In genomic region chr1:21647431-21648373, GRCh38 we compare ENCODE assay signal across 8 cellular contexts. TPM values are rescaled to one million over a fixed set of nuclear protein-coding genes. Genes with fewer than 3 reads are reported as not detected.
DNase-seq lines count a peak whose midpoint lies in the region; ATAC-seq, FAIRE-seq and TF ChIP-seq lines count a peak whose summit lies in the region.

No MANE protein-coding gene starts in this region.

- H3K27me3 Mint-ChIP-seq in activated CD4-positive, alpha-beta T cell treated with anti-CD3 and anti-CD28 coated beads for 36 hours = peaks cover 19% of the 10 kb centered on the region
- H3K27me3 Mint-ChIP-seq in stimulated activated memory B cell treated with anti-CD40 and anti-IgM and Interleukin-4, amounts not matched to agents 10 μg/mL and 1 μg/mL and 100 μg/mL, for 72 hours = peaks cover 58% of the 10 kb centered on the region

- no peak for FAIRE-seq in RCC 7860 (lab: Jason Lieb, UNC)

- H3K4me1 Mint-ChIP-seq in activated CD4-positive, alpha-beta T cell treated with anti-CD3 and anti-CD28 coated beads for 36 hours = peaks cover 13% of the 10 kb centered on the region
- H3K4me1 Mint-ChIP-seq in stimulated activated memory B cell treated with anti-CD40 and anti-IgM and Interleukin-4, amounts not matched to agents 10 μg/mL and 1 μg/mL and 100 μg/mL, for 72 hours = peaks cover 23% of the 10 kb centered on the region

- H3K9me3 Mint-ChIP-seq in activated CD4-positive, alpha-beta T cell treated with anti-CD3 and anti-CD28 coated beads for 36 hours (ENCODE audit: low read depth) = no peaks in the 10 kb centered on the region
- H3K9me3 Mint-ChIP-seq in stimulated activated memory B cell treated with anti-CD40 and anti-IgM and Interleukin-4, amounts not matched to agents 10 μg/mL and 1 μg/mL and 100 μg/mL, for 72 hours = no peaks in the 10 kb centered on the region

- ATAC-seq in activated CD4-positive, alpha-beta T cell treated with anti-CD3 and anti-CD28 coated beads for 36 hours = no peak
- ATAC-seq in HG02588 (IDR thresholded peaks at IDR 0.05; ENCODE audit: unreplicated experiment) = no peak
- no peak for ATAC-seq in stimulated activated memory B cell treated with anti-CD40 and anti-IgM and Interleukin-4, amounts not matched to agents 10 μg/mL and 1 μg/mL and 100 μg/mL, for 72 hours

- no peak overlapping the region for H3K4me3 Mint-ChIP-seq in activated CD4-positive, alpha-beta T cell treated with anti-CD3 and anti-CD28 coated beads for 36 hours
- no peak overlapping the region for H3K4me3 Mint-ChIP-seq in stimulated activated memory B cell treated with anti-CD40 and anti-IgM and Interleukin-4, amounts not matched to agents 10 μg/mL and 1 μg/mL and 100 μg/mL, for 72 hours

- no peak for TF ChIP-seq CTCF in epithelial cell of esophagus (IDR thresholded peaks at IDR 0.05; ENCODE audit: insufficient read depth, low read depth, low read length, missing control alignments)

- H3K27ac Mint-ChIP-seq in activated CD4-positive, alpha-beta T cell treated with anti-CD3 and anti-CD28 coated beads for 36 hours = no peak overlapping the region
- H3K27ac Mint-ChIP-seq in stimulated activated memory B cell treated with anti-CD40 and anti-IgM and Interleukin-4, amounts not matched to agents 10 μg/mL and 1 μg/mL and 100 μg/mL, for 72 hours = no peak overlapping the region

- POLR2A ChIA-PET in activated CD4-positive, alpha-beta T cell treated with anti-CD3 and anti-CD28 coated beads for 36 hours (lab: Charles Lee) = no interaction called here

- H3K36me3 Mint-ChIP-seq in activated CD4-positive, alpha-beta T cell treated with anti-CD3 and anti-CD28 coated beads for 36 hours (ENCODE audit: low read depth) = no peaks in the 10 kb centered on the region
- no peaks in the 10 kb centered on the region for H3K36me3 Mint-ChIP-seq in stimulated activated memory B cell treated with anti-CD40 and anti-IgM and Interleukin-4, amounts not matched to agents 10 μg/mL and 1 μg/mL and 100 μg/mL, for 72 hours

- CTCF ChIA-PET in activated CD4-positive, alpha-beta T cell treated with anti-CD3 and anti-CD28 coated beads for 36 hours (lab: Charles Lee) = no interaction called here

- peak; percentile 75 for DNase-seq in activated CD4-positive, alpha-beta T cell treated with anti-CD3 and anti-CD28 coated beads for 36 hours
- no peak for DNase-seq in activated CD4-positive, alpha-beta T cell treated with anti-CD3 and anti-CD28 coated beads, Interleukin-2, amount 50 U/mL, for 4 hours
- DNase-seq in RCC 7860 (ENCODE audit: low spot score) = peak; percentile 30
- peak; percentile 73 for DNase-seq in epithelial cell of esophagus (ENCODE audit: low read depth)
- DNase-seq in smooth muscle cell of the brain vasculature (ENCODE audit: low read depth, low spot score) = peak; percentile 28
- DNase-seq in Ammon's horn (ENCODE audit: low spot score) = no peak

- H3K4me3 ChIP-seq in epithelial cell of esophagus (ENCODE audit: low read length) = no peak overlapping the region

- intact Hi-C loops in activated CD4-positive, alpha-beta T cell treated with anti-CD3 and anti-CD28 coated beads for 36 hours (cut with DNase I, micrococcal nuclease) = loop anchor here in 1 of 2 experiments (1.0 kb wide), 1 partner anchor 12 kb away; no protein-coding TSS in a partner anchor

RNA-seq across cellular contexts. Expression of gene RAP1GAP, which starts 21.5 kb away (rescaled TPM):
- 1 to 10 TPM; 2.1 to 2.5 TPM for total RNA-seq in activated CD4-positive, alpha-beta T cell treated with anti-CD3 and anti-CD28 coated beads for 36 hours

Comparison
In these comparisons a context has a peak if more than half of its experiments do, and no peak if none do; other contexts are left out.
1. DNase-seq: peak in activated CD4-positive, alpha-beta T cell treated with anti-CD3 and anti-CD28 coated beads for 36 hours (single experiment), RCC 7860 (single experiment), epithelial cell of esophagus (single experiment) and smooth muscle cell of the brain vasculature (single experiment); none in activated CD4-positive, alpha-beta T cell treated with anti-CD3 and anti-CD28 coated beads, Interleukin-2, amount 50 U/mL, for 4 hours (0 of 2) and Ammon's horn (single experiment).